ENCODE assay signal across 20 cellular contexts in genomic region chr9:125989090-125989501, GRCh38.
A peak's percentile ranks its signal among the peaks of the same experiment; 100 is the strongest.
DNase-seq lines count a peak whose midpoint lies in the region; ATAC-seq, FAIRE-seq and TF ChIP-seq lines count a peak whose summit lies in the region.
"Had no signal": no experiment of that assay in that cellular context is flagged by ENCODE, and none has a peak within 500 bp of the region (broad histone marks: within the 10 kb centered on the region; RNA-seq: fewer than 3 reads in every experiment).

No MANE protein-coding gene starts in this region.

- in situ Hi-C loops in HepG2 (cut with HindIII; ENCODE audit: extremely low pct_ligation_motif_present, low pct_unique_long_range_greater_than_20kb): no loop called here

- H3K9me3 ChIP-seq in NT2/D1 (ENCODE audit: insufficient read depth, low read length): no peaks in the 10 kb centered on the region
- no peaks in the 10 kb centered on the region for H3K9me3 ChIP-seq in HepG2 (ENCODE audit: low read length)

- H3K27me3 ChIP-seq in NT2/D1 (ENCODE audit: insufficient read depth, insufficient read length) (no peaks in the 10 kb centered on the region), HepG2 (ENCODE audit: control insufficient read depth in 1 of 2, insufficient read depth in 2 of 2, low read length in 2 of 2) (peaks cover 0 to 7% of the 10 kb centered on the region in 2 experiments; a peak in 1 of 5 replicates)

- POLR2A ChIA-PET in HepG2 (lab: Yijun Ruan, JAX): no interaction called here

- no peak overlapping the region for H3K27ac ChIP-seq in HepG2 (ENCODE audit: extremely low read length, insufficient read depth, low read length)
- H3K27ac ChIP-seq: C4-2B had no signal

- H3K4me1 ChIP-seq in NT2/D1 (ENCODE audit: insufficient read depth, insufficient read length) (peaks cover 15% of the 10 kb centered on the region), HepG2 (ENCODE audit: insufficient read depth, low read length) (peaks cover 10% of the 10 kb centered on the region)

- H2AFZ ChIP-seq in HepG2 (ENCODE audit: low read length): no peak overlapping the region

- no peak for TF ChIP-seq EP300 in HepG2 (IDR thresholded peaks at IDR 0.05; ENCODE audit: low read depth in 2 of 2, low read length in 2 of 2)
- TF ChIP-seq EP300 in HepG2 (CRISPR knock-in tag; IDR thresholded peaks at IDR 0.05; ENCODE audit: borderline replicate concordance): no peak

- H3K9ac ChIP-seq in NT2/D1 (ENCODE audit: insufficient read length, low read depth) (peak overlapping the region; percentile 12), HepG2 (ENCODE audit: insufficient read depth, low read depth, low read length) (no peak overlapping the region)

- no peaks in the 10 kb centered on the region for H3K79me2 ChIP-seq in HepG2 (ENCODE audit: insufficient read depth, low read length)

- no peak for FAIRE-seq in HepG2 (lab: Jason Lieb, UNC)
- FAIRE-seq: H1 had no signal

- no TSS peak for BruUV-seq in HepG2 (replicated peaks; lab: Mats Ljungman, UMichigan)

- no peaks in the 10 kb centered on the region for H3K36me3 ChIP-seq in NT2/D1 (ENCODE audit: insufficient read depth, insufficient read length, low read length)
- H3K36me3 ChIP-seq in HepG2 (replicated peaks in 1 of 2; ENCODE audit: control insufficient read depth in 1 of 2, insufficient read depth in 2 of 2, low read length in 2 of 2): no peaks in the 10 kb centered on the region

- H3K4me3 ChIP-seq in NT2/D1 (ENCODE audit: insufficient read length, low read depth): no peak overlapping the region
- no peak overlapping the region for H3K4me3 ChIP-seq in HepG2 (replicated peaks in 1 of 3; ENCODE audit: insufficient read depth in 1 of 3, low read depth in 2 of 3, low read length in 3 of 3)

- intact Hi-C loops in HepG2 (cut with micrococcal nuclease; ENCODE audit: unreplicated experiment): no loop called here
- intact Hi-C loops in sciatic nerve (cut with DNase I): no loop called here

- no CpG with 5 or more reads among the region's 8 CpGs for WGBS in HepG2 (ENCODE audit: low lambda C conversion rate)

- DNase-seq in D341Med (ENCODE audit: low spot score): peak; percentile 33
- no peak for DNase-seq in NT2/D1 (ENCODE audit: low read depth, low spot score)
- DNase-seq in HepG2 (ENCODE audit: low spot score): no peak
- peak; percentile 27 for DNase-seq in sciatic nerve (ENCODE audit: low spot score)
- DNase-seq in HK-2 (ENCODE audit: unreplicated experiment): no peak
- DNase-seq in superior temporal gyrus (ENCODE audit: extremely low spot score): no peak
- DNase-seq in HT-29 (ENCODE audit: low spot score): no peak
- DNase-seq: AML-193, DMS79 treated with DMSO at 0.1 percent for 48 hours, KBM-7, NCI-H187 treated with DMSO at 0.1 percent for 48 hours, NCI-H2227 treated with DMSO at 0.1 percent for 48 hours, NCI-H510A treated with DMSO at 0.1 percent for 48 hours, NCI-H774, OCI-M1, SIG-M5 had no signal

- TF ChIP-seq RAD21 in HepG2 (CRISPR knock-in tag; IDR thresholded peaks at IDR 0.05): no peak

- TF ChIP-seq CTCF in HepG2 (CRISPR knock-in tag; IDR thresholded peaks at IDR 0.05): peak; percentile 31; the same call in 1 of the 2 replicates

- H4K20me1 ChIP-seq in HepG2 (ENCODE audit: insufficient read depth, low read length): no peaks in the 10 kb centered on the region

- H3K4me2 ChIP-seq in HepG2 (ENCODE audit: low read depth, low read length): peak overlapping the region; percentile 18; the same call in 1 of the 2 replicates

- TF ChIP-seq POLR2A in HepG2 (IDR thresholded peaks at IDR 0.05; ENCODE audit: insufficient read depth in 1 of 2, low read depth in 2 of 2, low read length in 2 of 2): no peak

- CTCF ChIA-PET in HepG2 (lab: Yijun Ruan, JAX; ENCODE audit: low intra/inter-chr PET ratio, low total read pairs): no interaction called here

- ATAC-seq in HepG2 (peak; percentile 53), sciatic nerve (no peak), HG03039 (IDR thresholded peaks at IDR 0.05; ENCODE audit: unreplicated experiment) (no peak)
- ATAC-seq: SK-N-SH treated with all-trans-retinoic acid at 6 μM for 48 hours had no signal

TF ChIP-seq in HepG2, 621 proteins besides CTCF, POLR2A, EP300 and RAD21:
- TF ChIP-seq PRDM4 (CRISPR knock-in tag; IDR thresholded peaks at IDR 0.05; ENCODE audit: borderline replicate concordance): no peak
- no peak for TF ChIP-seq ZNF383 (CRISPR knock-in tag; IDR thresholded peaks at IDR 0.05; ENCODE audit: borderline replicate concordance)
- TF ChIP-seq ZNF101 (CRISPR knock-in tag; IDR thresholded peaks at IDR 0.05; ENCODE audit: borderline replicate concordance, low read depth): no peak
- no peak for TF ChIP-seq NBN (conservative IDR thresholded peaks at IDR 0.05)
- no peak for TF ChIP-seq ZNF367 (CRISPR knock-in tag; IDR thresholded peaks at IDR 0.05; ENCODE audit: borderline replicate concordance)
- TF ChIP-seq MLXIP (CRISPR knock-in tag; IDR thresholded peaks at IDR 0.05; ENCODE audit: borderline replicate concordance): no peak
- TF ChIP-seq ZSCAN9 (CRISPR knock-in tag; IDR thresholded peaks at IDR 0.05; ENCODE audit: borderline replicate concordance): no peak

Comparison
In these comparisons a context has a peak if more than half of its experiments do, and no peak if none do; other contexts are left out.
1. DNase-seq: peak in D341Med (single experiment) and sciatic nerve (single experiment); none in NT2/D1 (single experiment), HepG2 (single experiment), HK-2 (single experiment), superior temporal gyrus (single experiment) and HT-29 (single experiment).